ENCODE assay signal across 29 cellular contexts in genomic region chr1:24369199-24369598, GRCh38. TPM values are rescaled to one million over a fixed set of nuclear protein-coding genes. Genes with fewer than 3 reads are reported as not detected.
DNase-seq lines count a peak whose midpoint lies in the region; ATAC-seq and TF ChIP-seq lines count a peak whose summit lies in the region.
"Had no signal": no experiment of that assay in that cellular context is flagged by ENCODE, and none has a peak within 500 bp of the region (broad histone marks: within the 10 kb centered on the region; RNA-seq: fewer than 3 reads in every experiment).

No MANE protein-coding gene starts in this region.

- H4K20me1 ChIP-seq in mammary epithelial cell (ENCODE audit: insufficient read depth, low read length), result no peaks in the 10 kb centered on the region

- H3K36me3 ChIP-seq in mammary epithelial cell (ENCODE audit: insufficient read depth, low read length) (no peaks in the 10 kb centered on the region), esophagus squamous epithelium (peaks cover 0 to 9% (median 0%) of the 10 kb centered on the region in 3 donors), mesenchymal stem cell (ENCODE audit: control insufficient read depth in 1 of 2, insufficient read depth in 2 of 2, low read depth in 1 of 2, low read length in 2 of 2) (no peaks in the 10 kb centered on the region), tibial artery (peaks cover 0 to 5% (median 0%) of the 10 kb centered on the region in 3 donors), testis (ENCODE audit: low read depth, missing control alignments) (no peaks in the 10 kb centered on the region)
- H3K36me3 ChIP-seq: ascending aorta had no signal

- no peak overlapping the region for H3K4me3 Mint-ChIP-seq in MCF 10A (ENCODE audit: unreplicated experiment)
- H3K4me3 Mint-ChIP-seq: activated T-helper 17 cell treated with anti-CD3 and anti-CD28 coated beads, Interleukin-2, amount 50 U/mL, for 72 hours; CD8-positive, alpha-beta memory T cell; mesothelial cell of epicardium; naive thymus-derived CD4-positive, alpha-beta T cell had no signal

- H3K9ac ChIP-seq in mammary epithelial cell (ENCODE audit: insufficient read depth, low read length), result no peak overlapping the region
- peak overlapping the region; percentile 56 for H3K9ac ChIP-seq in mesenchymal stem cell (ENCODE audit: low read length)

- no peak overlapping the region for H2AFZ ChIP-seq in mammary epithelial cell (ENCODE audit: low read depth, low read length)
- H2AFZ ChIP-seq in mesenchymal stem cell (ENCODE audit: low read depth, low read length), result no peak overlapping the region

- H3K4me3 ChIP-seq in mammary epithelial cell (replicated peaks in 1 of 3; ENCODE audit: insufficient read depth in 1 of 3, low read depth in 2 of 3, low read length in 3 of 3) (no peak overlapping the region), esophagus squamous epithelium (no peak overlapping the region), mesenchymal stem cell (ENCODE audit: insufficient read depth in 1 of 2, low read depth in 1 of 2, low read length in 2 of 2) (no peak overlapping the region), tibial artery (no peak overlapping the region), testis (no peak overlapping the region)
- H3K4me3 ChIP-seq: ascending aorta had no signal

- H4K8ac ChIP-seq in mesenchymal stem cell (ENCODE audit: low read length), result no peak overlapping the region

- H3K9me3 ChIP-seq in mammary epithelial cell (replicated peaks; ENCODE audit: insufficient read depth, low read length) (no peaks in the 10 kb centered on the region), esophagus squamous epithelium (no peaks in the 10 kb centered on the region), mesenchymal stem cell (ENCODE audit: control insufficient read depth, low read length) (no peaks in the 10 kb centered on the region), tibial artery (no peaks in the 10 kb centered on the region), testis (no peaks in the 10 kb centered on the region)
- H3K9me3 ChIP-seq: ascending aorta had no signal

- H2BK15ac ChIP-seq in mesenchymal stem cell (ENCODE audit: low read depth, poor library complexity, severe bottlenecking), result no peak overlapping the region

- ATAC-seq in GM21367 (IDR thresholded peaks at IDR 0.05; ENCODE audit: unreplicated experiment) (no peak), HG02981 (IDR thresholded peaks at IDR 0.05; ENCODE audit: unreplicated experiment) (no peak)
- ATAC-seq: activated naive CD4-positive, alpha-beta T cell treated with anti-CD3 and anti-CD28 coated beads, Interleukin-2, amount 50 U/mL, for 72 hours; activated T-helper 17 cell treated with anti-CD3 and anti-CD28 coated beads, Interleukin-2, amount 50 U/mL, for 72 hours; naive thymus-derived CD4-positive, alpha-beta T cell; stimulated activated naive CD8-positive, alpha-beta T cell treated with anti-CD3 and anti-CD28 coated beads, Interleukin-15, Interleukin-2, amounts not matched to agents 100 U/mL and 50 U/mL, for 24 hours had no signal

- H3K4ac ChIP-seq in mesenchymal stem cell (ENCODE audit: low read depth in 1 of 2, low read length in 2 of 2), result no peak overlapping the region

- no peak for TF ChIP-seq POLR2A in esophagus squamous epithelium (IDR thresholded peaks at IDR 0.05)
- TF ChIP-seq POLR2A in testis (IDR thresholded peaks at IDR 0.05), result no peak

- no peak overlapping the region for H2AK5ac ChIP-seq in mesenchymal stem cell (ENCODE audit: low read length, severe bottlenecking)

- no peak overlapping the region for H4K91ac ChIP-seq in mesenchymal stem cell (ENCODE audit: low read length)

- H2BK12ac ChIP-seq in mesenchymal stem cell (ENCODE audit: low read length in 2 of 2), result no peak overlapping the region

- DNase-seq in MCF 10A (ENCODE audit: unreplicated experiment) (peak; percentile 87), mammary epithelial cell (no peak), esophagus squamous epithelium (lab: John Stamatoyannopoulos, UW) (no peak), mesenchymal stem cell (no peak), tibial artery (peak; percentile 83 to 85), testis (no peak)
- DNase-seq: activated CD4-positive, alpha-beta T cell treated with anti-CD3 and anti-CD28 coated beads, Interleukin-2, amount 50 U/mL, for 48 hours; activated CD8-positive, alpha-beta memory T cell treated with anti-CD3 and anti-CD28 coated beads, Interleukin-2, amount 50 U/mL, for 4 hours; AML-193; CD8-positive, alpha-beta memory T cell; DMS53; GF-D8; GOT3; kidney glomerular epithelial cell; naive thymus-derived CD4-positive, alpha-beta T cell; NCI-H1417 treated with DMSO at 0.1 percent for 48 hours; NCI-H446; occipital lobe; stimulated activated naive CD8-positive, alpha-beta T cell treated with anti-CD3 and anti-CD28 coated beads, Interleukin-15, Interleukin-2, amounts not matched to agents 100 U/mL and 50 U/mL, for 24 hours; T-helper 9 cell; trophoblast cell had no signal

- H3K27ac Mint-ChIP-seq in MCF 10A (ENCODE audit: low read depth, unreplicated experiment), result no peak overlapping the region
- H3K27ac Mint-ChIP-seq: activated naive CD4-positive, alpha-beta T cell treated with anti-CD3 and anti-CD28 coated beads, Interleukin-2, amount 50 U/mL, for 72 hours; activated T-helper 17 cell treated with anti-CD3 and anti-CD28 coated beads, Interleukin-2, amount 50 U/mL, for 72 hours; CD8-positive, alpha-beta memory T cell; mesothelial cell of epicardium; naive thymus-derived CD4-positive, alpha-beta T cell had no signal

- no peak overlapping the region for H3K14ac ChIP-seq in mesenchymal stem cell (ENCODE audit: low read length in 2 of 2)

- H3K79me1 ChIP-seq in mesenchymal stem cell (replicated peaks; ENCODE audit: low read length, poor library complexity, severe bottlenecking), result no peaks in the 10 kb centered on the region

- H3K27me3 ChIP-seq in mammary epithelial cell (ENCODE audit: insufficient read depth, low read length), result no peaks in the 10 kb centered on the region
- H3K27me3 ChIP-seq in esophagus squamous epithelium, result no peaks in the 10 kb centered on the region
- H3K27me3 ChIP-seq in mesenchymal stem cell (ENCODE audit: control insufficient read depth in 1 of 2, insufficient read depth in 1 of 2, low read length in 2 of 2), result no peaks in the 10 kb centered on the region
- H3K27me3 ChIP-seq in tibial artery, result no peaks in the 10 kb centered on the region
- no peaks in the 10 kb centered on the region for H3K27me3 ChIP-seq in testis
- H3K27me3 ChIP-seq: ascending aorta had no signal

- BruUV-seq in MCF 10A (replicated peaks; lab: Mats Ljungman, UMichigan) (no TSS peak), mammary epithelial cell (replicated peaks; lab: Mats Ljungman, UMichigan) (no TSS peak)

- H3K23ac ChIP-seq in mesenchymal stem cell (ENCODE audit: low read length in 2 of 2), result no peak overlapping the region

- no peaks in the 10 kb centered on the region for H3K9me3 Mint-ChIP-seq in MCF 10A (ENCODE audit: unreplicated experiment)
- H3K9me3 Mint-ChIP-seq: activated naive CD4-positive, alpha-beta T cell treated with anti-CD3 and anti-CD28 coated beads, Interleukin-2, amount 50 U/mL, for 72 hours; activated T-helper 17 cell treated with anti-CD3 and anti-CD28 coated beads, Interleukin-2, amount 50 U/mL, for 72 hours; CD8-positive, alpha-beta memory T cell; mesothelial cell of epicardium; naive thymus-derived CD4-positive, alpha-beta T cell had no signal

- H3K18ac ChIP-seq in mesenchymal stem cell (ENCODE audit: low read depth in 1 of 2, low read length in 2 of 2), result no peak overlapping the region

- dilution Hi-C loops in mammary epithelial cell (cut with HindIII; ENCODE audit: low sequenced_read_pairs), result no loop called here

- H3K4me2 ChIP-seq in mammary epithelial cell (ENCODE audit: insufficient read depth, low read depth, low read length) (no peak overlapping the region), mesenchymal stem cell (ENCODE audit: low read length, poor library complexity, severe bottlenecking) (no peak overlapping the region)

- WGBS in mammary epithelial cell (ENCODE audit: low coverage, missing lambda C conversion rate), result 64% methylated on average over 4 of the region's 4 CpGs
- 44 to 45% methylated on average over 4 of the region's 4 CpGs for WGBS in esophagus squamous epithelium, 2 donors
- 100% methylated on average over 2 of the region's 4 CpGs for WGBS in mesenchymal stem cell
- 95 to 96% methylated on average over 4 of the region's 4 CpGs for WGBS in testis, 2 donors

- no peak overlapping the region for H2BK5ac ChIP-seq in mesenchymal stem cell (ENCODE audit: low read depth, low read length, poor library complexity, severe bottlenecking)

- intact Hi-C loops in MCF 10A (cut with micrococcal nuclease) (no loop called here), mammary epithelial cell (cut with micrococcal nuclease) (no loop called here), esophagus squamous epithelium (cut with DNase I) (no loop called here), tibial artery (cut with DNase I; ENCODE audit: low total_unique reads) (no loop called here), testis (cut with DNase I; ENCODE audit: low total_unique reads) (no loop called here)

- CTCF ChIA-PET in MCF 10A (lab: Yijun Ruan, JAX), result interaction anchor here (0.9 to 1.8 kb wide), 3 partner anchors 10 to 167 kb away, joined by 4 to 6 read pairs (median 5); no protein-coding TSS in a partner anchor
- CTCF ChIA-PET in mammary epithelial cell (lab: Charles Lee; ENCODE audit: low non-redundant PET), result no interaction called here

- no peak overlapping the region for H2BK120ac ChIP-seq in mesenchymal stem cell (ENCODE audit: low read depth, low read length)

- TF ChIP-seq CTCF in MCF 10A (IDR thresholded peaks at IDR 0.05; ENCODE audit: unreplicated experiment) (no peak), mammary epithelial cell (conservative IDR thresholded peaks at IDR 0.05 in 1 of 2, IDR thresholded peaks at IDR 0.05 in 1 of 2; ENCODE audit: extremely low read depth in 1 of 2, insufficient read depth in 1 of 2, low read depth in 1 of 2, low read length in 2 of 2) (no peak), esophagus squamous epithelium (IDR thresholded peaks at IDR 0.05) (no peak), tibial artery (IDR thresholded peaks at IDR 0.05) (no peak), testis (IDR thresholded peaks at IDR 0.05) (no peak)

- POLR2A ChIA-PET in MCF 10A (lab: Yijun Ruan, JAX), result interaction anchor here (7.2 kb wide), 1 partner anchor 9 kb away, joined by 78 read pairs; no protein-coding TSS in a partner anchor

- H3K4me1 ChIP-seq in mammary epithelial cell (ENCODE audit: insufficient read depth, low read length) (peaks cover 18% of the 10 kb centered on the region), esophagus squamous epithelium (peaks cover 15 to 86% (median 40%) of the 10 kb centered on the region in 3 donors), mesenchymal stem cell (ENCODE audit: control insufficient read depth, insufficient read depth, low read depth, low read length) (peaks cover 7% of the 10 kb centered on the region), tibial artery (peaks cover 0 to 8% (median 0%) of the 10 kb centered on the region in 4 donors), testis (no peaks in the 10 kb centered on the region)
- H3K4me1 ChIP-seq: ascending aorta had no signal

- in situ Hi-C loops in mammary epithelial cell (cut with MboI; ENCODE audit: low sequenced_read_pairs in 2 of 2), result no loop called here

- no peaks in the 10 kb centered on the region for H3K79me2 ChIP-seq in mammary epithelial cell (ENCODE audit: insufficient read depth, low read length)

- no peaks in the 10 kb centered on the region for H3K27me3 Mint-ChIP-seq in MCF 10A (ENCODE audit: insufficient read depth, unreplicated experiment)
- H3K27me3 Mint-ChIP-seq: activated T-helper 17 cell treated with anti-CD3 and anti-CD28 coated beads, Interleukin-2, amount 50 U/mL, for 72 hours; CD8-positive, alpha-beta memory T cell; naive thymus-derived CD4-positive, alpha-beta T cell had no signal

- peaks cover 13% of the 10 kb centered on the region for H3K36me3 Mint-ChIP-seq in MCF 10A (ENCODE audit: insufficient read depth, unreplicated experiment)
- H3K36me3 Mint-ChIP-seq: activated naive CD4-positive, alpha-beta T cell treated with anti-CD3 and anti-CD28 coated beads, Interleukin-2, amount 50 U/mL, for 72 hours; mesothelial cell of epicardium had no signal

- H3K4me1 Mint-ChIP-seq in MCF 10A (ENCODE audit: insufficient read depth, unreplicated experiment), result peaks cover 16% of the 10 kb centered on the region
- H3K4me1 Mint-ChIP-seq: CD8-positive, alpha-beta memory T cell had no signal

- H3K27ac ChIP-seq in mammary epithelial cell (ENCODE audit: insufficient read depth, low read depth, low read length) (no peak overlapping the region), esophagus squamous epithelium (peak overlapping the region; percentile 77 to 83 (median 78)), mesenchymal stem cell (ENCODE audit: low read length, poor library complexity, severe bottlenecking) (no peak overlapping the region), tibial artery (no peak overlapping the region), testis (no peak overlapping the region)
- H3K27ac ChIP-seq: 22Rv1, ascending aorta had no signal

RNA-seq across cellular contexts. Expression of gene STPG1, which starts 44.4 kb away (rescaled TPM):
- total RNA-seq in MCF 10A (2022) (18.6 and 19.7 TPM in 2 replicates), mammary epithelial cell (10 to 100 TPM; 13.0 to 20.5 TPM), esophagus squamous epithelium (1 to 10 TPM; 2.6 to 6.9 (median 5.6) TPM), testis (10 to 100 TPM; 25.1 to 45.9 TPM)
- polyA plus RNA-seq in mammary epithelial cell (11.4 TPM), testis (ENCODE audit: insufficient read depth, low read depth, low replicate concordance) (67.6 TPM)
- polyA minus RNA-seq in mammary epithelial cell, result 27.1 TPM
- 9.8 TPM for polyA plus RNA-seq in mesenchymal stem cell (2013, experiment 1 of 2)
- polyA plus RNA-seq in mesenchymal stem cell (2013, experiment 2 of 2), result 8.9 TPM

RNA-seq across cellular contexts. Expression of gene NIPAL3, which starts 46.4 kb away (rescaled TPM):
- total RNA-seq in MCF 10A (2022), result 47.7 and 55.8 TPM in 2 replicates
- 100 to 1,000 TPM in 1 of 2 donors, 10 to 100 TPM in 1; 48.9 to 116 TPM for total RNA-seq in mammary epithelial cell
- polyA plus RNA-seq in mammary epithelial cell, result 51.3 TPM
- polyA minus RNA-seq in mammary epithelial cell, result 50.4 TPM
- 10 to 100 TPM; 25.0 to 36.5 (median 31.3) TPM for total RNA-seq in esophagus squamous epithelium
- polyA plus RNA-seq in mesenchymal stem cell (2013, experiment 1 of 2), result 21.6 TPM
- 21.8 TPM for polyA plus RNA-seq in mesenchymal stem cell (2013, experiment 2 of 2)
- total RNA-seq in testis, result 10 to 100 TPM; 33.1 to 46.0 TPM
- 11.2 TPM for polyA plus RNA-seq in testis (ENCODE audit: insufficient read depth, low read depth, low replicate concordance)

RNA-seq across cellular contexts. Expression of gene GRHL3, which starts 50.0 kb away (rescaled TPM):
- total RNA-seq in MCF 10A (2022) (4.7 and 8.9 TPM in 2 replicates), mammary epithelial cell (10 to 100 TPM in 1 of 2 donors, 1 to 10 TPM in 1; 1.3 to 15.3 TPM), esophagus squamous epithelium (100 to 1,000 TPM in 2 of 4 donors, 10 to 100 TPM in 2; 77.6 to 179 (median 115) TPM), testis (1 to 10 TPM; 2.7 to 3.2 TPM)
- polyA plus RNA-seq in mammary epithelial cell (3.5 TPM), testis (ENCODE audit: insufficient read depth, low read depth, low replicate concordance) (9.5 TPM)
- 1.1 TPM for polyA minus RNA-seq in mammary epithelial cell
- 0.19 TPM for polyA plus RNA-seq in mesenchymal stem cell (2013, experiment 1 of 2)
- polyA plus RNA-seq in mesenchymal stem cell (2013, experiment 2 of 2), result 0.21 TPM
- total RNA-seq: activated naive CD4-positive, alpha-beta T cell treated with anti-CD3 and anti-CD28 coated beads, Interleukin-2, amount 50 U/mL, for 72 hours; activated T-helper 17 cell treated with anti-CD3 and anti-CD28 coated beads, Interleukin-2, amount 50 U/mL, for 72 hours; ascending aorta; M059J; naive thymus-derived CD4-positive, alpha-beta T cell; occipital lobe had no signal
- polyA plus RNA-seq: CD8-positive, alpha-beta memory T cell; naive thymus-derived CD4-positive, alpha-beta T cell had no signal

Comparison
In these comparisons a context has a peak if more than half of its experiments do, and no peak if none do; other contexts are left out.
1. DNase-seq: peak in MCF 10A (single experiment) and tibial artery (2 of 2); none in mammary epithelial cell (single experiment), esophagus squamous epithelium (single experiment), mesenchymal stem cell (single experiment) and testis (single experiment).
2. H3K27ac ChIP-seq: peak in esophagus squamous epithelium (4 of 4); none in mammary epithelial cell (single experiment), mesenchymal stem cell (single experiment), tibial artery (0 of 2) and testis (0 of 2).